In the genomic region with DNA sequence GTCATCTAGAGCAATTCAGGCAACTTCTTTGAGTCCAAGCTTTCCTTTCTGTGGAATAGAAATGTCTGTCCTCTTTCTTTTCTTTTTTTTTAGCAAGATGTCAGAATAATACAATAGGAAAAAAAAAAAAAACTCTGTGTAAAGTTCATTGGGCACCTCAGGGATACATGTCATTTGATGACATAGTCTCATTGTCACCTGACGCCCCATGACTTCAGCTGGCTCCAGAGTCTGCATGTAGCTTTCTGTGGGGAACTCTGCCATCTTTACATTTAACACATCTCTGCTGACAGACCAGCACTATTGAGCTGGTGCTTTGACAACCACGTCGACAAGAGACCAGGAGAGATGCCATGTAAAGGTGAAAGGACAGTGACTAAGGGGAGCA, we compare ENCODE assay signal across 3 cellular contexts.
TF ChIP-seq lines count a peak whose summit lies in the region.

No MANE protein-coding gene starts in this region.

TF ChIP-seq in HEK293, 187 proteins besides CTCF, POLR2A, EP300 and RAD21 (continued from another document and continues in another):
- TF ChIP-seq HOXD13 (CRISPR knock-in tag; IDR thresholded peaks at IDR 0.05; ENCODE audit: borderline replicate concordance) (no peak), SALL2 (tag by site-specific recombination; IDR thresholded peaks at IDR 0.05; ENCODE audit: borderline replicate concordance) (no peak), ZNF366 (tag by site-specific recombination; conservative IDR thresholded peaks at IDR 0.05) (peak; percentile 57; the same call in 1 of the 2 replicates), ZNF121 (tag by site-specific recombination; IDR thresholded peaks at IDR 0.05) (no peak), ZNF138 (tag by site-specific recombination; IDR thresholded peaks at IDR 0.05; ENCODE audit: borderline replicate concordance) (no peak), SETDB1 (IDR thresholded peaks at IDR 0.05; ENCODE audit: insufficient read length, low read length) (no peak), ZBTB20 (tag by site-specific recombination; IDR thresholded peaks at IDR 0.05) (no peak), ZNF211 (tag by site-specific recombination; IDR thresholded peaks at IDR 0.05; ENCODE audit: low read depth) (no peak), ZNF416 (tag by site-specific recombination; IDR thresholded peaks at IDR 0.05) (no peak)
- TF ChIP-seq, protein P1, sequence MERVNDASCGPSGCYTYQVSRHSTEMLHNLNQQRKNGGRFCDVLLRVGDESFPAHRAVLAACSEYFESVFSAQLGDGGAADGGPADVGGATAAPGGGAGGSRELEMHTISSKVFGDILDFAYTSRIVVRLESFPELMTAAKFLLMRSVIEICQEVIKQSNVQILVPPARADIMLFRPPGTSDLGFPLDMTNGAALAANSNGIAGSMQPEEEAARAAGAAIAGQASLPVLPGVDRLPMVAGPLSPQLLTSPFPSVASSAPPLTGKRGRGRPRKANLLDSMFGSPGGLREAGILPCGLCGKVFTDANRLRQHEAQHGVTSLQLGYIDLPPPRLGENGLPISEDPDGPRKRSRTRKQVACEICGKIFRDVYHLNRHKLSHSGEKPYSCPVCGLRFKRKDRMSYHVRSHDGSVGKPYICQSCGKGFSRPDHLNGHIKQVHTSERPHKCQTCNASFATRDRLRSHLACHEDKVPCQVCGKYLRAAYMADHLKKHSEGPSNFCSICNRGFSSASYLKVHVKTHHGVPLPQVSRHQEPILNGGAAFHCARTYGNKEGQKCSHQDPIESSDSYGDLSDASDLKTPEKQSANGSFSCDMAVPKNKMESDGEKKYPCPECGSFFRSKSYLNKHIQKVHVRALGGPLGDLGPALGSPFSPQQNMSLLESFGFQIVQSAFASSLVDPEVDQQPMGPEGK (tag by site-specific recombination; IDR thresholded peaks at IDR 0.05): 0 out of 2 replicates have a peak, but pooled peaks have one; percentile 5
- TF ChIP-seq, protein P2, sequence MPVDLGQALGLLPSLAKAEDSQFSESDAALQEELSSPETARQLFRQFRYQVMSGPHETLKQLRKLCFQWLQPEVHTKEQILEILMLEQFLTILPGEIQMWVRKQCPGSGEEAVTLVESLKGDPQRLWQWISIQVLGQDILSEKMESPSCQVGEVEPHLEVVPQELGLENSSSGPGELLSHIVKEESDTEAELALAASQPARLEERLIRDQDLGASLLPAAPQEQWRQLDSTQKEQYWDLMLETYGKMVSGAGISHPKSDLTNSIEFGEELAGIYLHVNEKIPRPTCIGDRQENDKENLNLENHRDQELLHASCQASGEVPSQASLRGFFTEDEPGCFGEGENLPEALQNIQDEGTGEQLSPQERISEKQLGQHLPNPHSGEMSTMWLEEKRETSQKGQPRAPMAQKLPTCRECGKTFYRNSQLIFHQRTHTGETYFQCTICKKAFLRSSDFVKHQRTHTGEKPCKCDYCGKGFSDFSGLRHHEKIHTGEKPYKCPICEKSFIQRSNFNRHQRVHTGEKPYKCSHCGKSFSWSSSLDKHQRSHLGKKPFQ (tag by site-specific recombination; IDR thresholded peaks at IDR 0.05): no peak
- TF ChIP-seq, protein P3, sequence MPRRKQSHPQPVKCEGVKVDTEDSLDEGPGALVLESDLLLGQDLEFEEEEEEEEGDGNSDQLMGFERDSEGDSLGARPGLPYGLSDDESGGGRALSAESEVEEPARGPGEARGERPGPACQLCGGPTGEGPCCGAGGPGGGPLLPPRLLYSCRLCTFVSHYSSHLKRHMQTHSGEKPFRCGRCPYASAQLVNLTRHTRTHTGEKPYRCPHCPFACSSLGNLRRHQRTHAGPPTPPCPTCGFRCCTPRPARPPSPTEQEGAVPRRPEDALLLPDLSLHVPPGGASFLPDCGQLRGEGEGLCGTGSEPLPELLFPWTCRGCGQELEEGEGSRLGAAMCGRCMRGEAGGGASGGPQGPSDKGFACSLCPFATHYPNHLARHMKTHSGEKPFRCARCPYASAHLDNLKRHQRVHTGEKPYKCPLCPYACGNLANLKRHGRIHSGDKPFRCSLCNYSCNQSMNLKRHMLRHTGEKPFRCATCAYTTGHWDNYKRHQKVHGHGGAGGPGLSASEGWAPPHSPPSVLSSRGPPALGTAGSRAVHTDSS (tag by site-specific recombination; IDR thresholded peaks at IDR 0.05): no peak

TF ChIP-seq in neural cell, 6 proteins besides CTCF, POLR2A, EP300 and RAD21 (continued from another document):
- peak; percentile 69 for TF ChIP-seq POLR2AphosphoS5 (IDR thresholded peaks at IDR 0.05)
- TF ChIP-seq, protein P4, sequence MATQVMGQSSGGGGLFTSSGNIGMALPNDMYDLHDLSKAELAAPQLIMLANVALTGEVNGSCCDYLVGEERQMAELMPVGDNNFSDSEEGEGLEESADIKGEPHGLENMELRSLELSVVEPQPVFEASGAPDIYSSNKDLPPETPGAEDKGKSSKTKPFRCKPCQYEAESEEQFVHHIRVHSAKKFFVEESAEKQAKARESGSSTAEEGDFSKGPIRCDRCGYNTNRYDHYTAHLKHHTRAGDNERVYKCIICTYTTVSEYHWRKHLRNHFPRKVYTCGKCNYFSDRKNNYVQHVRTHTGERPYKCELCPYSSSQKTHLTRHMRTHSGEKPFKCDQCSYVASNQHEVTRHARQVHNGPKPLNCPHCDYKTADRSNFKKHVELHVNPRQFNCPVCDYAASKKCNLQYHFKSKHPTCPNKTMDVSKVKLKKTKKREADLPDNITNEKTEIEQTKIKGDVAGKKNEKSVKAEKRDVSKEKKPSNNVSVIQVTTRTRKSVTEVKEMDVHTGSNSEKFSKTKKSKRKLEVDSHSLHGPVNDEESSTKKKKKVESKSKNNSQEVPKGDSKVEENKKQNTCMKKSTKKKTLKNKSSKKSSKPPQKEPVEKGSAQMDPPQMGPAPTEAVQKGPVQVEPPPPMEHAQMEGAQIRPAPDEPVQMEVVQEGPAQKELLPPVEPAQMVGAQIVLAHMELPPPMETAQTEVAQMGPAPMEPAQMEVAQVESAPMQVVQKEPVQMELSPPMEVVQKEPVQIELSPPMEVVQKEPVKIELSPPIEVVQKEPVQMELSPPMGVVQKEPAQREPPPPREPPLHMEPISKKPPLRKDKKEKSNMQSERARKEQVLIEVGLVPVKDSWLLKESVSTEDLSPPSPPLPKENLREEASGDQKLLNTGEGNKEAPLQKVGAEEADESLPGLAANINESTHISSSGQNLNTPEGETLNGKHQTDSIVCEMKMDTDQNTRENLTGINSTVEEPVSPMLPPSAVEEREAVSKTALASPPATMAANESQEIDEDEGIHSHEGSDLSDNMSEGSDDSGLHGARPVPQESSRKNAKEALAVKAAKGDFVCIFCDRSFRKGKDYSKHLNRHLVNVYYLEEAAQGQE (IDR thresholded peaks at IDR 0.05; ENCODE audit: borderline replicate concordance): no peak
- TF ChIP-seq MXI1 (conservative IDR thresholded peaks at IDR 0.05; ENCODE audit: poor library complexity, severe bottlenecking): no peak
TF ChIP-seq in neural cell: peak in this region for 2.

TF ChIP-seq in GM12891, 5 proteins besides CTCF, POLR2A, EP300 and RAD21 (continued from another document):
- TF ChIP-seq PAX5 (IDR thresholded peaks at IDR 0.05; ENCODE audit: insufficient read depth, low read length, severe bottlenecking): no peak
- TF ChIP-seq POU2F2 (IDR thresholded peaks at IDR 0.05; ENCODE audit: low read depth, low read length): no peak
TF ChIP-seq in GM12891: peak in this region for 0.
